Comparison of ENCODE assay signal across 8 cellular contexts in the genomic region with DNA sequence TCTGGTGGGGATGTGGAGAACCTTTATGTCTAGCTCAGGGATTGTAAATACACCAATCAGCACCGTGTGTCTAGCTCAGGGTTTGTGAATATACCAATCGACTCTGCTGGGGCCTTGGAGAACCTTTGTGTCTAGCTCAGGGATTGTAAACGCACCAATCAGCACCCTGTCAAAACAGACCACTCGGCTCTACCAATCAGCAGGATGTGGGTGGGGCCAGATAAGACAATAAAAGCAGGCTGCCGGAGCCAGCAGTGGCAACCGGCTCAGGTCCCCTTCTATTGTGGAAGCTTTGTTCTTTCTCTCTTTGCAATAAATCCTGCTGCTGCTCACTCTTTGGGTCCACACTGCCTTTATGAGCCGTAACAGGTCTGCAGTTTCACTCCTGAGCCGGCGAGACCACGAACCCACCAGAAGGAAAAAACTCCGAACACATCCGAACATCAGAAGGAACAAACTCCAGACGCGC. TPM values are rescaled to one million over a fixed set of nuclear protein-coding genes. Genes with fewer than 3 reads are reported as not detected.
DNase-seq lines count a peak whose midpoint lies in the region; ATAC-seq and TF ChIP-seq lines count a peak whose summit lies in the region.
"Not testable (repeated sequence)": the region's sequence is repeated elsewhere in the genome, so short reads cannot be mapped to it uniquely, and the experiment has no call there.

No MANE protein-coding gene starts in this region.

- peak overlapping the region; percentile 64 for H3K4me2 ChIP-seq in DOHH2 (ENCODE audit: low read length)

- peaks cover 36% of the 10 kb centered on the region for H3K4me1 ChIP-seq in DOHH2 (ENCODE audit: control insufficient read depth, low read length)
- H3K4me1 ChIP-seq in thoracic aorta (ENCODE audit: control insufficient read depth in 1 of 2, low read depth in 2 of 2) = peaks cover 19 to 32% of the 10 kb centered on the region in 2 donors

- H3K9me3 Mint-ChIP-seq in T-helper 1 cell treated with Interleukin-12 subunit alpha and Interleukin-12 subunit beta and Interleukin-4 antibody, amounts not matched to agents 30 μg/mL and 1 μg/mL, for 36 hours; activated naive CD4-positive, alpha-beta T cell treated with anti-CD3 and anti-CD28 coated beads, Interleukin-2, amount 50 U/mL, for 24 hours; progenitor cell of endocrine pancreas (ENCODE audit: low read depth): not testable (repeated sequence)

- peak overlapping the region; percentile 98 for H3K27ac Mint-ChIP-seq in T-helper 1 cell treated with Interleukin-12 subunit alpha and Interleukin-12 subunit beta and Interleukin-4 antibody, amounts not matched to agents 30 μg/mL and 1 μg/mL, for 36 hours
- H3K27ac Mint-ChIP-seq in activated naive CD4-positive, alpha-beta T cell treated with anti-CD3 and anti-CD28 coated beads, Interleukin-2, amount 50 U/mL, for 24 hours = peak overlapping the region; percentile 100
- peak overlapping the region; percentile 98 for H3K27ac Mint-ChIP-seq in progenitor cell of endocrine pancreas

- peaks cover 30% of the 10 kb centered on the region for H3K36me3 ChIP-seq in DOHH2 (ENCODE audit: control insufficient read depth, low read length)
- not testable (repeated sequence) for H3K36me3 ChIP-seq in thoracic aorta

- peak overlapping the region; percentile 80 for H3K4me3 ChIP-seq in DOHH2 (ENCODE audit: low read length)
- H3K4me3 ChIP-seq in thoracic aorta = peak overlapping the region; percentile 88

- peaks cover 40% of the 10 kb centered on the region for H3K79me2 ChIP-seq in DOHH2 (ENCODE audit: control insufficient read depth, low read length)

- TF ChIP-seq CTCF in DOHH2 (IDR thresholded peaks at IDR 0.05; ENCODE audit: low read depth, low read length, poor library complexity, severe bottlenecking); progenitor cell of endocrine pancreas (IDR thresholded peaks at IDR 0.05; ENCODE audit: unreplicated experiment); thoracic aorta (IDR thresholded peaks at IDR 0.05): not testable (repeated sequence)

- peak overlapping the region; percentile 78 for H3K27ac ChIP-seq in DOHH2 (ENCODE audit: low read depth, low read length)
- peak overlapping the region; percentile 79 for H3K27ac ChIP-seq in epithelial cell of prostate
- H3K27ac ChIP-seq in thoracic aorta = peak overlapping the region; percentile 75 to 87

- not testable (repeated sequence) for H3K9me3 ChIP-seq in DOHH2 (ENCODE audit: control insufficient read depth, insufficient read depth, low read length); thoracic aorta

- not testable (repeated sequence) for H3K9me2 ChIP-seq in DOHH2 (replicated peaks; ENCODE audit: control insufficient read depth, low read length)

- H3F3A ChIP-seq in DOHH2 (ENCODE audit: control insufficient read depth, insufficient read depth) = not testable (repeated sequence)

- H3K4me3 Mint-ChIP-seq in T-helper 1 cell treated with Interleukin-12 subunit alpha and Interleukin-12 subunit beta and Interleukin-4 antibody, amounts not matched to agents 30 μg/mL and 1 μg/mL, for 36 hours = peak overlapping the region; percentile 97
- peak overlapping the region; percentile 97 for H3K4me3 Mint-ChIP-seq in activated naive CD4-positive, alpha-beta T cell treated with anti-CD3 and anti-CD28 coated beads, Interleukin-2, amount 50 U/mL, for 24 hours
- peak overlapping the region; percentile 87 for H3K4me3 Mint-ChIP-seq in progenitor cell of endocrine pancreas (ENCODE audit: low read depth)

- peaks cover 14% of the 10 kb centered on the region; the same call in 1 of the 2 replicates for H4K20me1 ChIP-seq in DOHH2 (ENCODE audit: control insufficient read depth, insufficient read depth, low read depth, low read length)

- ATAC-seq in left lobe of liver = peak; percentile 29
- ATAC-seq in thoracic aorta (ENCODE audit: insufficient number of reproducible peaks, low FRiP score, low read depth) = not testable (repeated sequence)

- DNase-seq in NCI-H1105 treated with DMSO at 0.1 percent for 48 hours (lab: John Stamatoyannopoulos, UW) = peak; percentile 21
- DNase-seq in epithelial cell of prostate (ENCODE audit: low read depth, low spot score); progenitor cell of endocrine pancreas (ENCODE audit: low spot score, unreplicated experiment); thoracic aorta (ENCODE audit: low spot score): not testable (repeated sequence)
- DNase-seq in left lobe of liver (ENCODE audit: low spot score) = peak; percentile 64

- peaks cover 33% of the 10 kb centered on the region for H3K36me3 Mint-ChIP-seq in T-helper 1 cell treated with Interleukin-12 subunit alpha and Interleukin-12 subunit beta and Interleukin-4 antibody, amounts not matched to agents 30 μg/mL and 1 μg/mL, for 36 hours (ENCODE audit: low read depth)
- peaks cover 19% of the 10 kb centered on the region for H3K36me3 Mint-ChIP-seq in activated naive CD4-positive, alpha-beta T cell treated with anti-CD3 and anti-CD28 coated beads, Interleukin-2, amount 50 U/mL, for 24 hours
- H3K36me3 Mint-ChIP-seq in progenitor cell of endocrine pancreas (ENCODE audit: insufficient read depth) = peaks cover 13% of the 10 kb centered on the region

- H3K4me1 Mint-ChIP-seq in T-helper 1 cell treated with Interleukin-12 subunit alpha and Interleukin-12 subunit beta and Interleukin-4 antibody, amounts not matched to agents 30 μg/mL and 1 μg/mL, for 36 hours (ENCODE audit: low read depth) = peaks cover 37% of the 10 kb centered on the region
- peaks cover 46% of the 10 kb centered on the region for H3K4me1 Mint-ChIP-seq in activated naive CD4-positive, alpha-beta T cell treated with anti-CD3 and anti-CD28 coated beads, Interleukin-2, amount 50 U/mL, for 24 hours
- H3K4me1 Mint-ChIP-seq in progenitor cell of endocrine pancreas (ENCODE audit: low read depth) = peaks cover 27% of the 10 kb centered on the region

- H3K27me3 ChIP-seq in DOHH2 (ENCODE audit: control insufficient read depth, low read length); thoracic aorta (replicated peaks; ENCODE audit: insufficient read depth): not testable (repeated sequence)

- H3K27me3 Mint-ChIP-seq in T-helper 1 cell treated with Interleukin-12 subunit alpha and Interleukin-12 subunit beta and Interleukin-4 antibody, amounts not matched to agents 30 μg/mL and 1 μg/mL, for 36 hours (ENCODE audit: low read depth); activated naive CD4-positive, alpha-beta T cell treated with anti-CD3 and anti-CD28 coated beads, Interleukin-2, amount 50 U/mL, for 24 hours; progenitor cell of endocrine pancreas: not testable (repeated sequence)

RNA-seq across cellular contexts. Expression of gene S100P, which starts 20.5 kb away (rescaled TPM):
- total RNA-seq in left lobe of liver (2.3 TPM), progenitor cell of endocrine pancreas (1.3 and 3.5 TPM in 2 replicates), thoracic aorta (1 to 10 TPM in 1 of 2 donors, not detected in 1; 1.2 TPM)

RNA-seq across cellular contexts. Expression of gene MRFAP1, which starts 32.7 kb away (rescaled TPM):
- total RNA-seq in left lobe of liver (130 TPM), progenitor cell of endocrine pancreas (223 and 225 TPM in 2 replicates), thoracic aorta (100 to 1,000 TPM; 131 to 243 TPM)

RNA-seq across cellular contexts. Expression of gene MRFAP1L1, which starts 36.4 kb away (rescaled TPM):
- total RNA-seq in left lobe of liver = 26.7 TPM
- 64.9 and 69.3 TPM in 2 replicates for total RNA-seq in progenitor cell of endocrine pancreas
- 10 to 100 TPM; 47.1 to 62.6 TPM for total RNA-seq in thoracic aorta

RNA-seq across cellular contexts. Expression of gene BLOC1S4, which starts 42.7 kb away (rescaled TPM):
- total RNA-seq in left lobe of liver (6.5 TPM), progenitor cell of endocrine pancreas (18.8 and 20.0 TPM in 2 replicates), thoracic aorta (10 to 100 TPM; 18.1 to 27.4 TPM)
